ENCODE assay signal across 23 cellular contexts in the genomic region with DNA sequence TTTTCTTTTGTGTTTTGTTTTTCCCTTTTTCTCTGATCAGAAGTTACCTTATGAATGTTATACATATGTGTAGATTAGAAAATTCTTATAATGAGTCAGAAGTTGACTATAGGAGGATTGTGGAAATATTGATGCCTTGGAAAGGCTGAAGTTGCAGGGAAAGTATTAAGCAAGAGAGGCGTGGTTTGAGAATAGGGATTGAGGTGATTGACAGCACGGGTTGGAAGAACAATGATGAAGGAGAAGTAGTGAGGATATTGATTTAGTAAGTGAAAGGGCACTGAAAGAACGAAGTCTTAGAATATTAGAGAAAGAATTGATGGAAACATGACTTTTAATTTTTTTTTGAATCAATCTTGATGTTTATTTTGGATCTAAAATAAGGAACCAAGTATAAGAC.
"Had no signal": no experiment of that assay in that cellular context is flagged by ENCODE, and none has a peak within 500 bp of the region (broad histone marks: within the 10 kb centered on the region; RNA-seq: fewer than 3 reads in every experiment).

No MANE protein-coding gene starts in this region.

- H3K9me3 Mint-ChIP-seq: activated naive CD4-positive, alpha-beta T cell treated with anti-CD3 and anti-CD28 coated beads, Interleukin-2, amount 50 U/mL, for 24 hours; effector memory CD8-positive, alpha-beta T cell; memory B cell had no signal

- DNase-seq: activated CD4-positive, alpha-beta T cell treated with anti-CD3 and anti-CD28 coated beads for 1 hour; activated CD4-positive, alpha-beta T cell treated with anti-CD3 and anti-CD28 coated beads, Interleukin-2, amount 50 U/mL, for 1 hour; activated gamma-delta T cell treated with Interleukin-2 at 50 U/mL for 16 hours; activated T-cell treated with anti-CD3 and anti-CD28 coated beads, Interleukin-2, amount 50 U/mL, for 1 hour; brain microvascular endothelial cell; central memory CD4-positive, alpha-beta T cell; effector memory CD8-positive, alpha-beta T cell; heart left ventricle; islet precursor cell; left cardiac atrium; stimulated activated CD4-positive, alpha-beta T cell treated with anti-CD3 and anti-CD28 coated beads, Interleukin-15, amount 100 ng/mL, for 24 hours; testis; upper lobe of left lung; WERI-Rb-1 had no signal

- H3K36me3 ChIP-seq: brain microvascular endothelial cell, upper lobe of left lung had no signal

- H3K4me1 ChIP-seq: ascending aorta, gastroesophageal sphincter, testis had no signal

- H3K4me3 ChIP-seq: ascending aorta, gastroesophageal sphincter, heart left ventricle, smooth muscle cell, testis, upper lobe of left lung had no signal

- H3K4me1 Mint-ChIP-seq: nephron had no signal

- H3K27ac ChIP-seq: ascending aorta, brain microvascular endothelial cell, gastroesophageal sphincter, heart left ventricle, testis, upper lobe of left lung, WERI-Rb-1 had no signal

- H3K9me3 ChIP-seq: ascending aorta, gastroesophageal sphincter, testis, upper lobe of left lung had no signal

- H3K27ac Mint-ChIP-seq: activated naive CD4-positive, alpha-beta T cell treated with anti-CD3 and anti-CD28 coated beads, Interleukin-2, amount 50 U/mL, for 24 hours; effector memory CD8-positive, alpha-beta T cell; memory B cell; nephron; stimulated activated memory B cell treated with anti-CD40 and anti-IgM and Interleukin-4, amounts not matched to agents 10 μg/mL and 1 μg/mL and 100 μg/mL, for 72 hours; T-helper 2 cell treated with Interferon-gamma antibody and Interleukin-4, amounts not matched to agents 5 μg/mL and 100 μg/mL, for 36 hours had no signal

- H3K4me3 Mint-ChIP-seq: activated naive CD4-positive, alpha-beta T cell treated with anti-CD3 and anti-CD28 coated beads, Interleukin-2, amount 50 U/mL, for 24 hours; effector memory CD8-positive, alpha-beta T cell; memory B cell; nephron; stimulated activated memory B cell treated with anti-CD40 and anti-IgM and Interleukin-4, amounts not matched to agents 10 μg/mL and 1 μg/mL and 100 μg/mL, for 72 hours; T-helper 2 cell treated with Interferon-gamma antibody and Interleukin-4, amounts not matched to agents 5 μg/mL and 100 μg/mL, for 36 hours had no signal

- H3K4me2 ChIP-seq: smooth muscle cell had no signal

- H3K27me3 Mint-ChIP-seq: activated naive CD4-positive, alpha-beta T cell treated with anti-CD3 and anti-CD28 coated beads, Interleukin-2, amount 50 U/mL, for 24 hours; effector memory CD8-positive, alpha-beta T cell; memory B cell; stimulated activated memory B cell treated with anti-CD40 and anti-IgM and Interleukin-4, amounts not matched to agents 10 μg/mL and 1 μg/mL and 100 μg/mL, for 72 hours had no signal

- ATAC-seq: effector memory CD8-positive, alpha-beta T cell; gastroesophageal sphincter; heart left ventricle; left cardiac atrium; sciatic nerve; stimulated activated memory B cell treated with anti-CD40 and anti-IgM and Interleukin-4, amounts not matched to agents 10 μg/mL and 1 μg/mL and 100 μg/mL, for 72 hours had no signal

- H3K27me3 ChIP-seq: ascending aorta, brain microvascular endothelial cell, gastroesophageal sphincter, heart left ventricle, testis, upper lobe of left lung had no signal
